Comparison of ENCODE assay signal across 9 cellular contexts in genomic region chr1:45205910-45206721, GRCh38. TPM values are rescaled to one million over a fixed set of nuclear protein-coding genes. Genes with fewer than 3 reads are reported as not detected.
DNase-seq lines count a peak whose midpoint lies in the region; ATAC-seq, FAIRE-seq and TF ChIP-seq lines count a peak whose summit lies in the region.
"Had no signal": no experiment of that assay in that cellular context is flagged by ENCODE, and none has a peak within 500 bp of the region (broad histone marks: within the 10 kb centered on the region; RNA-seq: fewer than 3 reads in every experiment).

Gene ZSWIM5, minus strand, starts transcription at chr1:45206605. Its CDS starts 255 bp downstream, at chr1:45206350.

- H3K4me1 ChIP-seq in HepG2 (ENCODE audit: insufficient read depth, low read length): peaks cover 43% of the 10 kb centered on the region

- H3K27ac Mint-ChIP-seq in dendritic cell treated with granulocyte-macrophage colony-stimulating factor and Interleukin-4, amounts not matched to agents 40 ng/mL and 50 ng/mL, for 4 days: no peak within 1 kb of the TSS

- H3K9me3 Mint-ChIP-seq in dendritic cell treated with granulocyte-macrophage colony-stimulating factor and Interleukin-4, amounts not matched to agents 40 ng/mL and 50 ng/mL, for 4 days: no peaks in the 10 kb centered on the region

- TF ChIP-seq CTCF in HepG2 (CRISPR knock-in tag; IDR thresholded peaks at IDR 0.05): peak; percentile 23; the same call in 1 of the 2 replicates

- H3K9ac ChIP-seq in HepG2 (ENCODE audit: insufficient read depth, low read depth, low read length): peak within 1 kb of the TSS; percentile 88

- DNase-seq in Daoy (ENCODE audit: low read depth) (peak; percentile 84), HCEC 1CT (peak; percentile 44), NCI-H2107 (lab: John Stamatoyannopoulos, UW) (peak; percentile 60), HepG2 (ENCODE audit: low spot score) (peak; percentile 48), amniotic stem cell (lab: John Stamatoyannopoulos, UW) (no peak)
- DNase-seq in activated CD4-positive, alpha-beta T cell treated with anti-CD3 and anti-CD28 coated beads, Interleukin-2, amount 50 U/mL, for 24 hours (ENCODE audit: low read depth in 1 of 2, low spot score in 1 of 2): peak; percentile 33 to 36
- DNase-seq in stimulated activated CD4-positive, alpha-beta T cell treated with anti-CD3 and anti-CD28 coated beads, Interleukin-2, amount 100 ng/mL, for 4 hours (ENCODE audit: low read depth): peak; percentile 40

- BruUV-seq in HepG2 (replicated peaks; lab: Mats Ljungman, UMichigan): no TSS peak

- peaks cover 9% of the 10 kb centered on the region for H4K20me1 ChIP-seq in HepG2 (ENCODE audit: insufficient read depth, low read length)

- intact Hi-C loops in dendritic cell treated with granulocyte-macrophage colony-stimulating factor and Interleukin-4, amounts not matched to agents 40 ng/mL and 50 ng/mL, for 4 days (cut with micrococcal nuclease): no loop called here
- intact Hi-C loops in HepG2 (cut with micrococcal nuclease; ENCODE audit: unreplicated experiment): loop anchor here (1.0 to 10.0 kb wide), 4 partner anchors 71 to 574 kb away; no protein-coding TSS in a partner anchor

- H3K27ac ChIP-seq in HepG2 (ENCODE audit: extremely low read length, insufficient read depth, low read length): peak within 1 kb of the TSS; percentile 95

- no peak for FAIRE-seq in HepG2 (lab: Jason Lieb, UNC)
- FAIRE-seq: islet of Langerhans had no signal

- H3K4me2 ChIP-seq in HepG2 (ENCODE audit: low read depth, low read length): peak within 1 kb of the TSS; percentile 95

- 1% methylated on average over 16 of the region's 118 CpGs for WGBS in HepG2 (ENCODE audit: low lambda C conversion rate)

- TF ChIP-seq EP300 in HepG2 (IDR thresholded peaks at IDR 0.05; ENCODE audit: low read depth in 2 of 2, low read length in 2 of 2): no peak
- TF ChIP-seq EP300 in HepG2 (CRISPR knock-in tag; IDR thresholded peaks at IDR 0.05; ENCODE audit: borderline replicate concordance): 0 out of 2 replicates have a peak, but pooled peaks have one; percentile 10

- no peaks in the 10 kb centered on the region for H3K36me3 ChIP-seq in HepG2 (replicated peaks in 1 of 2; ENCODE audit: control insufficient read depth in 1 of 2, insufficient read depth in 2 of 2, low read length in 2 of 2)

- H3K27me3 Mint-ChIP-seq in dendritic cell treated with granulocyte-macrophage colony-stimulating factor and Interleukin-4, amounts not matched to agents 40 ng/mL and 50 ng/mL, for 4 days: peaks cover 67% of the 10 kb centered on the region

- peak within 1 kb of the TSS; percentile 88 to 96 (median 95) for H3K4me3 ChIP-seq in HepG2 (replicated peaks in 1 of 3; ENCODE audit: insufficient read depth in 1 of 3, low read depth in 2 of 3, low read length in 3 of 3)

- no peaks in the 10 kb centered on the region for H3K36me3 Mint-ChIP-seq in dendritic cell treated with granulocyte-macrophage colony-stimulating factor and Interleukin-4, amounts not matched to agents 40 ng/mL and 50 ng/mL, for 4 days (ENCODE audit: low read depth)

- TF ChIP-seq POLR2A in HepG2 (IDR thresholded peaks at IDR 0.05; ENCODE audit: insufficient read depth in 1 of 2, low read depth in 2 of 2, low read length in 2 of 2): peak; percentile 78 to 84

- CTCF ChIA-PET in HepG2 (lab: Yijun Ruan, JAX; ENCODE audit: low intra/inter-chr PET ratio, low total read pairs): no interaction called here

- POLR2A ChIA-PET in HepG2 (lab: Yijun Ruan, JAX): interaction anchor here (1.0 to 1.4 kb wide), 5 partner anchors 60 to 133 kb away, joined by 3 to 7 read pairs (median 5); partner anchors contain the start of genes MUTYH and TOE1

- peak within 1 kb of the TSS; percentile 72 for H3K4me3 Mint-ChIP-seq in dendritic cell treated with granulocyte-macrophage colony-stimulating factor and Interleukin-4, amounts not matched to agents 40 ng/mL and 50 ng/mL, for 4 days

- H3K27me3 ChIP-seq in HepG2 (ENCODE audit: control insufficient read depth in 1 of 2, insufficient read depth in 2 of 2, low read length in 2 of 2): no peaks in the 10 kb centered on the region; a peak in 1 of 5 replicates

- no peaks in the 10 kb centered on the region for H3K9me3 ChIP-seq in HepG2 (ENCODE audit: low read length)

- peak; percentile 70 for TF ChIP-seq RAD21 in HepG2 (CRISPR knock-in tag; IDR thresholded peaks at IDR 0.05)

- H3K79me2 ChIP-seq in HepG2 (ENCODE audit: insufficient read depth, low read length): peaks cover 56% of the 10 kb centered on the region

- in situ Hi-C loops in HepG2 (cut with HindIII; ENCODE audit: extremely low pct_ligation_motif_present, low pct_unique_long_range_greater_than_20kb): no loop called here

- H2AFZ ChIP-seq in HepG2 (ENCODE audit: low read length): no peak within 1 kb of the TSS

- H3K4me1 Mint-ChIP-seq in dendritic cell treated with granulocyte-macrophage colony-stimulating factor and Interleukin-4, amounts not matched to agents 40 ng/mL and 50 ng/mL, for 4 days (ENCODE audit: low read depth): peaks cover 17% of the 10 kb centered on the region

- peak; percentile 87 for ATAC-seq in HepG2

TF ChIP-seq in HepG2, 621 proteins besides CTCF, POLR2A, EP300 and RAD21 (continues in another document):
- TF ChIP-seq RNF2 (conservative IDR thresholded peaks at IDR 0.05; ENCODE audit: low read depth): 0 out of 2 replicates have a peak, but pooled peaks have one; percentile 21
- TF ChIP-seq RBM39 (IDR thresholded peaks at IDR 0.05; ENCODE audit: low read depth, low read length, poor library complexity, severe bottlenecking): no peak
- peak; percentile 70; the same call in 1 of the 2 replicates for TF ChIP-seq ZC3H13 (CRISPR knock-in tag; IDR thresholded peaks at IDR 0.05)
- TF ChIP-seq SMAD1 (CRISPR knock-in tag; IDR thresholded peaks at IDR 0.05; ENCODE audit: borderline replicate concordance, low read depth): no peak
- TF ChIP-seq HNRNPL (IDR thresholded peaks at IDR 0.05; ENCODE audit: low read depth, low read length): no peak
- TF ChIP-seq RBFOX2 (IDR thresholded peaks at IDR 0.05; ENCODE audit: low read depth, low read length): peak; percentile 96
- TF ChIP-seq, protein P1, sequence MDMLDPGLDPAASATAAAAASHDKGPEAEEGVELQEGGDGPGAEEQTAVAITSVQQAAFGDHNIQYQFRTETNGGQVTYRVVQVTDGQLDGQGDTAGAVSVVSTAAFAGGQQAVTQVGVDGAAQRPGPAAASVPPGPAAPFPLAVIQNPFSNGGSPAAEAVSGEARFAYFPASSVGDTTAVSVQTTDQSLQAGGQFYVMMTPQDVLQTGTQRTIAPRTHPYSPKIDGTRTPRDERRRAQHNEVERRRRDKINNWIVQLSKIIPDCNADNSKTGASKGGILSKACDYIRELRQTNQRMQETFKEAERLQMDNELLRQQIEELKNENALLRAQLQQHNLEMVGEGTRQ (IDR thresholded peaks at IDR 0.05; ENCODE audit: low read depth, low read length): no peak
- TF ChIP-seq, protein P1 (CRISPR knock-in tag; IDR thresholded peaks at IDR 0.05; ENCODE audit: borderline replicate concordance): no peak
- TF ChIP-seq GTF3A (CRISPR knock-in tag; conservative IDR thresholded peaks at IDR 0.05): no peak
- TF ChIP-seq THAP11 (CRISPR knock-in tag; IDR thresholded peaks at IDR 0.05): no peak
- no peak for TF ChIP-seq ZNF510 (CRISPR knock-in tag; IDR thresholded peaks at IDR 0.05; ENCODE audit: low read depth)
- no peak for TF ChIP-seq SP1 (IDR thresholded peaks at IDR 0.05)
- peak; percentile 44; the same call in 1 of the 2 replicates for TF ChIP-seq SP1 (CRISPR knock-in tag; IDR thresholded peaks at IDR 0.05)
- peak; percentile 60; the same call in 1 of the 2 replicates for TF ChIP-seq TGIF2 (CRISPR knock-in tag; IDR thresholded peaks at IDR 0.05)
- peak; percentile 77 for TF ChIP-seq SKI (IDR thresholded peaks at IDR 0.05; ENCODE audit: partially characterized antibody)
- TF ChIP-seq EED (CRISPR knock-in tag; IDR thresholded peaks at IDR 0.05): no peak

RNA-seq across cellular contexts. Expression of gene ZSWIM5, which starts in this region (rescaled TPM):
- 1.4 and 1.8 TPM in 2 replicates for total RNA-seq in Daoy (2014; rRNA removed; shearing (Covaris generic))
- total RNA-seq in HepG2 (2016; rRNA removed; fragmentation: Illumina TruSeq; extraction: Trizol): 11.0 and 13.5 TPM in 2 replicates
- total RNA-seq in HepG2 (2016; cell fraction: cytosol; rRNA removed; fragmentation: Illumina TruSeq; extraction: Trizol; ENCODE audit: low read depth): 3.1 and 3.4 TPM in 2 replicates
- total RNA-seq in HepG2 (2016; cell fraction: insoluble cytoplasmic fraction; rRNA removed; fragmentation: Illumina TruSeq; extraction: Trizol): 11.1 and 12.4 TPM in 2 replicates
- total RNA-seq in HepG2 (2016; cell fraction: membrane; rRNA removed; fragmentation: Illumina TruSeq; extraction: Trizol): 4.6 and 5.3 TPM in 2 replicates
- 11.7 and 12.3 TPM in 2 replicates for total RNA-seq in HepG2 (2016; cell fraction: nucleus; rRNA removed; fragmentation: Illumina TruSeq; extraction: Trizol)
- polyA plus RNA-seq in HepG2 (2011; rRNA removed): 20.6 and 22.0 TPM in 2 replicates
- polyA plus RNA-seq in HepG2 (2011; cell fraction: cytosol; rRNA removed): 12.4 and 16.3 TPM in 2 replicates
- 36.8 and 39.3 TPM in 2 replicates for polyA plus RNA-seq in HepG2 (2011; cell fraction: nucleus; rRNA removed)
- polyA plus RNA-seq in HepG2 (2012): 14.2 and 16.1 TPM in 2 replicates
- 0.44 and 0.45 TPM in 2 replicates for polyA plus RNA-seq in HepG2 (2016; cell fraction: cytosol; fragmentation: Illumina TruSeq; extraction: Trizol; ENCODE audit: low read depth)
- 10.3 and 10.4 TPM in 2 replicates for polyA plus RNA-seq in HepG2 (2016; cell fraction: insoluble cytoplasmic fraction; fragmentation: Illumina TruSeq; extraction: Trizol; ENCODE audit: low read depth)
- polyA plus RNA-seq in HepG2 (2016; cell fraction: membrane; fragmentation: Illumina TruSeq; extraction: Trizol; ENCODE audit: low read depth): 1.5 and 1.9 TPM in 2 replicates
- polyA plus RNA-seq in HepG2 (2016; cell fraction: nucleus; fragmentation: Illumina TruSeq; extraction: Trizol; ENCODE audit: insufficient read depth, low read depth): 15.8 and 16.6 TPM in 2 replicates
- polyA minus RNA-seq in HepG2 (2011; rRNA and poly(A)+ RNA removed; ENCODE audit: low replicate concordance): 10.3 and 47.4 TPM in 2 replicates
- 10.9 and 13.2 TPM in 2 replicates for polyA minus RNA-seq in HepG2 (2011; cell fraction: cytosol; rRNA and poly(A)+ RNA removed)
- polyA minus RNA-seq in HepG2 (2011; cell fraction: nucleus; rRNA and poly(A)+ RNA removed): 23.5 and 24.5 TPM in 2 replicates
